9 cellular contexts compared by ENCODE assay signal in the genomic region with DNA sequence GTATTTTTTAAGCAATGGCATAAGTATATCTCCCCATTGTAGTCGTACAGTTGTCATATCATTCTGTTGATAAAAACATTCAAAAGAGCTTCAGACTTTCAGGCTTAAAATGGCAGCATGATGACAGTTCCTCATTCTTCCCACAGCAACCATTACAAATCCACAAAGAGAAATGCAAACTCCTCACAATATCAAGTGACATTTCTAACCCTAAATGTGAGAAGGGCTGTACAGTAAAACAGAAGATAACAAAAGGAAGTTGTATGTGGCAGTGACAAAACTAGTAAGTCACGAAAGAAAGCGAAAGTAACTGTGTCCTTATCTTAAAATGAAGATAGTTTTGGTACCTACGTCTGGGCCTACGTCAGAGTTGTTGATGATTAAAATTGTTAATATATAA. TPM values are rescaled to one million over a fixed set of nuclear protein-coding genes. Genes with fewer than 3 reads are reported as not detected.
A peak's percentile ranks its signal among the peaks of the same experiment; 100 is the strongest.
DNase-seq lines count a peak whose midpoint lies in the region; ATAC-seq and TF ChIP-seq lines count a peak whose summit lies in the region.
"Had no signal": no experiment of that assay in that cellular context is flagged by ENCODE, and none has a peak within 500 bp of the region (broad histone marks: within the 10 kb centered on the region; RNA-seq: fewer than 3 reads in every experiment).

No MANE protein-coding gene starts in this region.

- H3K4me3 ChIP-seq in spleen: peak overlapping the region in 7 of 8 donors; percentile 5 to 62 (median 25)
- no peak overlapping the region for H3K4me3 ChIP-seq in smooth muscle cell

- peak; percentile 83 for ATAC-seq in HG03135 (IDR thresholded peaks at IDR 0.05; ENCODE audit: unreplicated experiment)

- peaks cover 5 to 46% (median 27%) of the 10 kb centered on the region in 6 donors for H3K4me1 ChIP-seq in spleen
- H3K4me1 ChIP-seq in smooth muscle cell (ENCODE audit: low read depth): no peaks in the 10 kb centered on the region

- no peak overlapping the region for H3K4me2 ChIP-seq in smooth muscle cell

- H3K27me3 ChIP-seq in spleen (replicated peaks in 1 of 7) (no peaks in the 10 kb centered on the region), smooth muscle cell (ENCODE audit: low read depth) (no peaks in the 10 kb centered on the region)

- DNase-seq in stimulated activated CD4-positive, alpha-beta T cell treated with anti-CD3 and anti-CD28 coated beads, Interleukin-15, amount 100 ng/mL, for 24 hours: peak; percentile 5
- no peak for DNase-seq in stimulated activated CD4-positive, alpha-beta T cell treated with anti-CD3 and anti-CD28 coated beads, Interleukin-1b, Interleukin-23, amount 100 ng/mL, for 48 hours
- no peak for DNase-seq in activated T-helper 2 cell treated with anti-CD3 and anti-CD28 coated beads, Interferon-gamma antibody, Interleukin-2, Interleukin-4, amounts not matched to agents 10 μg/mL and 5 μg/mL and 100 μg/mL, durations not matched to agents 14 hours and 24 hours and 36 hours (ENCODE audit: low spot score)
- DNase-seq in spleen (no peak), hippocampal formation (lab: John Stamatoyannopoulos, UW) (no peak), smooth muscle cell (lab: John Stamatoyannopoulos, UW; ENCODE audit: unreplicated experiment) (no peak), SW480 (ENCODE audit: low spot score) (no peak)

- intact Hi-C loops in activated T-helper 2 cell treated with anti-CD3 and anti-CD28 coated beads, Interferon-gamma antibody, Interleukin-2, Interleukin-4, amounts not matched to agents 10 μg/mL and 5 μg/mL and 100 μg/mL, durations not matched to agents 14 hours and 24 hours and 36 hours (cut with micrococcal nuclease): loop anchor here (1.0 to 10.0 kb wide), 3 partner anchors 46 to 227 kb away; a partner anchor contains a TSS
- intact Hi-C loops in spleen (cut with DNase I; ENCODE audit: low total_unique reads): no loop called here

- H3K4me3 Mint-ChIP-seq in activated T-helper 2 cell treated with anti-CD3 and anti-CD28 coated beads, Interferon-gamma antibody, Interleukin-2, Interleukin-4, amounts not matched to agents 10 μg/mL and 5 μg/mL and 100 μg/mL, durations not matched to agents 14 hours and 24 hours and 36 hours (ENCODE audit: low read depth): peak overlapping the region; percentile 81
- H3K4me3 Mint-ChIP-seq: neural crest cell had no signal

- no peak overlapping the region for H3K9ac ChIP-seq in smooth muscle cell (ENCODE audit: low read depth)

- H3K9me3 ChIP-seq in spleen (no peaks in the 10 kb centered on the region), smooth muscle cell (replicated peaks; ENCODE audit: low read depth) (no peaks in the 10 kb centered on the region)

- no peaks in the 10 kb centered on the region for H3K9me3 Mint-ChIP-seq in activated T-helper 2 cell treated with anti-CD3 and anti-CD28 coated beads, Interferon-gamma antibody, Interleukin-2, Interleukin-4, amounts not matched to agents 10 μg/mL and 5 μg/mL and 100 μg/mL, durations not matched to agents 14 hours and 24 hours and 36 hours
- H3K9me3 Mint-ChIP-seq: neural crest cell had no signal

- H3K27ac ChIP-seq in spleen: peak overlapping the region; percentile 0 to 80 (median 73)
- no peak overlapping the region for H3K27ac ChIP-seq in smooth muscle cell (ENCODE audit: low read depth)

- WGBS in spleen, 5 donors: 4 to 9% (median 6%) methylated on average over 5 of the region's 5 CpGs
- 88% methylated on average over 5 of the region's 5 CpGs for WGBS in smooth muscle cell (ENCODE audit: low lambda C conversion rate)

- H3F3A ChIP-seq in smooth muscle cell (ENCODE audit: low read depth): no peaks in the 10 kb centered on the region

- peaks cover 31% of the 10 kb centered on the region for H3K4me1 Mint-ChIP-seq in activated T-helper 2 cell treated with anti-CD3 and anti-CD28 coated beads, Interferon-gamma antibody, Interleukin-2, Interleukin-4, amounts not matched to agents 10 μg/mL and 5 μg/mL and 100 μg/mL, durations not matched to agents 14 hours and 24 hours and 36 hours (ENCODE audit: low read depth)

- H3K79me2 ChIP-seq in smooth muscle cell (ENCODE audit: low read depth): no peaks in the 10 kb centered on the region

- H3K36me3 Mint-ChIP-seq in activated T-helper 2 cell treated with anti-CD3 and anti-CD28 coated beads, Interferon-gamma antibody, Interleukin-2, Interleukin-4, amounts not matched to agents 10 μg/mL and 5 μg/mL and 100 μg/mL, durations not matched to agents 14 hours and 24 hours and 36 hours (ENCODE audit: low read depth): peaks cover 21% of the 10 kb centered on the region

- peak overlapping the region; percentile 91 for H3K27ac Mint-ChIP-seq in activated T-helper 2 cell treated with anti-CD3 and anti-CD28 coated beads, Interferon-gamma antibody, Interleukin-2, Interleukin-4, amounts not matched to agents 10 μg/mL and 5 μg/mL and 100 μg/mL, durations not matched to agents 14 hours and 24 hours and 36 hours

- TF ChIP-seq CTCF in spleen (IDR thresholded peaks at IDR 0.05 in 8 of 11, conservative IDR thresholded peaks at IDR 0.05 in 3 of 11): no peak
- TF ChIP-seq CTCF in smooth muscle cell (IDR thresholded peaks at IDR 0.05; ENCODE audit: borderline replicate concordance, insufficient read depth, poor library complexity, severe bottlenecking): no peak

- H3K36me3 ChIP-seq in spleen (peaks cover 0 to 25% (median 0%) of the 10 kb centered on the region in 6 donors), smooth muscle cell (ENCODE audit: low read depth) (peaks cover 11% of the 10 kb centered on the region)

- H2AFZ ChIP-seq in smooth muscle cell (ENCODE audit: low read depth): no peak overlapping the region

- no peaks in the 10 kb centered on the region for H4K20me1 ChIP-seq in smooth muscle cell (ENCODE audit: low read depth)

- no peaks in the 10 kb centered on the region for H3K27me3 Mint-ChIP-seq in activated T-helper 2 cell treated with anti-CD3 and anti-CD28 coated beads, Interferon-gamma antibody, Interleukin-2, Interleukin-4, amounts not matched to agents 10 μg/mL and 5 μg/mL and 100 μg/mL, durations not matched to agents 14 hours and 24 hours and 36 hours (ENCODE audit: low read depth)

- TF ChIP-seq POLR2A in spleen (IDR thresholded peaks at IDR 0.05): no peak

RNA-seq across cellular contexts. Expression of a gene that starts 46.7 kb away (rescaled TPM):
- 9.8 and 11.0 TPM in 2 replicates for total RNA-seq in activated T-helper 2 cell treated with anti-CD3 and anti-CD28 coated beads, Interferon-gamma antibody, Interleukin-2, Interleukin-4, amounts not matched to agents 10 μg/mL and 5 μg/mL and 100 μg/mL, durations not matched to agents 14 hours and 24 hours and 36 hours
- total RNA-seq in spleen (10 to 100 TPM; 10.5 to 21.7 (median 13.7) TPM), smooth muscle cell (20.6 and 30.6 TPM in 2 replicates)
- polyA plus RNA-seq in spleen (1 to 10 TPM; 1.6 to 2.6 (median 1.7) TPM), smooth muscle cell (10.7 and 15.5 TPM in 2 replicates)
